ENCODE assay signal across 8 cellular contexts in the genomic region with DNA sequence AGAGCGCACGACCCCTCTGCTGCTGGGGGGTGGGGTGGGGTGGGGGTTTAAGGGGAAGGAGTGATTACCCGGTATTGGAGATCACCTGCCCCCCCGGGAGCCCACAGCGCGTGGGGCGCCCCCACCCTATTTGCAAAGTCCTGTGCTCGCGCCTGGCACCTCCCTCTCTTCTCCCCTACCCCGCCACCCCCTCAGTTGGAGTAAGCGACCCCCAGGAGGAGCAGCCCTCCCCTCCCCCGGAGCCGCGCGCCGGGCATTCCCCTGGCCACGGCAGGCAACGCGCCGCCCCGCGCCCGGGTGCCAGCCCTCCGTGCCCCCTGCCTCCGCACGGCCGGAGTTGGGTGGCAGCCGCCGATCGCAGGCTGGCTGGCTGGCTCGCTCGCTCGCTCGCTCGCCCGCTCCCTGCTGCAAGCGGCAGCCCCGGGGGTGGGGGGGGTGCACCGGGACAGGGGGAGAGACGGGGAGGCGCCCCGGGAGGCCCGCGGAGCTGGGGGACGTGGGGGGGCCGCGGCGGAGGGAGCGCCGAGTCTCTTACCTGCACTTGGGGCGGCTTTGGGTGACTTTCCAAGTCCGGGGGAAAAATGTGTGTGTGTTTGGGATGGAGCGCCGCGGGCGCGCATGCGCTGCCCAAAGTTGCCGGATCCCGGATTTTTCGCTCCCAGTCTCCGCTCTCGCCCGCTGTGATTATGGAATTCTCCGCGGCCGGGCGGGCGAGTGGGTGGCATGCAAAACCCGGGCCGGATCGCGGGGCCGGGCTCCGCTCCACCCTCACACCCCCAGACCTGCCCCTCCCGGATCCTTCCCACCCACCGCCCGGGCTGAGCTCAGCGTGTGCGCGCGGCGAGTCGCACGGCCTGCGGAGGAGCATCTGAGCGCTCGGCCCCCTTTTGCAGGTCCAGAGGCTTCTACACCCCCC. TPM values are rescaled to one million over a fixed set of nuclear protein-coding genes. Genes with fewer than 3 reads are reported as not detected.
A peak's percentile ranks its signal among the peaks of the same experiment; 100 is the strongest.
DNase-seq lines count a peak whose midpoint lies in the region; ATAC-seq and TF ChIP-seq lines count a peak whose summit lies in the region.

A gene with protein sequence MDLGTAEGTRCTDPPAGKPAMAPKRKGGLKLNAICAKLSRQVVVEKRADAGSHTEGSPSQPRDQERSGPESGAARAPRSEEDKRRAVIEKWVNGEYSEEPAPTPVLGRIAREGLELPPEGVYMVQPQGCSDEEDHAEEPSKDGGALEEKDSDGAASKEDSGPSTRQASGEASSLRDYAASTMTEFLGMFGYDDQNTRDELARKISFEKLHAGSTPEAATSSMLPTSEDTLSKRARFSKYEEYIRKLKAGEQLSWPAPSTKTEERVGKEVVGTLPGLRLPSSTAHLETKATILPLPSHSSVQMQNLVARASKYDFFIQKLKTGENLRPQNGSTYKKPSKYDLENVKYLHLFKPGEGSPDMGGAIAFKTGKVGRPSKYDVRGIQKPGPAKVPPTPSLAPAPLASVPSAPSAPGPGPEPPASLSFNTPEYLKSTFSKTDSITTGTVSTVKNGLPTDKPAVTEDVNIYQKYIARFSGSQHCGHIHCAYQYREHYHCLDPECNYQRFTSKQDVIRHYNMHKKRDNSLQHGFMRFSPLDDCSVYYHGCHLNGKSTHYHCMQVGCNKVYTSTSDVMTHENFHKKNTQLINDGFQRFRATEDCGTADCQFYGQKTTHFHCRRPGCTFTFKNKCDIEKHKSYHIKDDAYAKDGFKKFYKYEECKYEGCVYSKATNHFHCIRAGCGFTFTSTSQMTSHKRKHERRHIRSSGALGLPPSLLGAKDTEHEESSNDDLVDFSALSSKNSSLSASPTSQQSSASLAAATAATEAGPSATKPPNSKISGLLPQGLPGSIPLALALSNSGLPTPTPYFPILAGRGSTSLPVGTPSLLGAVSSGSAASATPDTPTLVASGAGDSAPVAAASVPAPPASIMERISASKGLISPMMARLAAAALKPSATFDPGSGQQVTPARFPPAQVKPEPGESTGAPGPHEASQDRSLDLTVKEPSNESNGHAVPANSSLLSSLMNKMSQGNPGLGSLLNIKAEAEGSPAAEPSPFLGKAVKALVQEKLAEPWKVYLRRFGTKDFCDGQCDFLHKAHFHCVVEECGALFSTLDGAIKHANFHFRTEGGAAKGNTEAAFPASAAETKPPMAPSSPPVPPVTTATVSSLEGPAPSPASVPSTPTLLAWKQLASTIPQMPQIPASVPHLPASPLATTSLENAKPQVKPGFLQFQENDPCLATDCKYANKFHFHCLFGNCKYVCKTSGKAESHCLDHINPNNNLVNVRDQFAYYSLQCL (N-terminal part only) (minus strand): TSS at position 618 of the 916 bp plus-strand sequence. CDS start 102,757 bp downstream, outside the sequence.

- H3K27me3 ChIP-seq in adrenal gland: no peaks in the 10 kb centered on the region

- no peaks in the 10 kb centered on the region for H3K36me3 ChIP-seq in adrenal gland (replicated peaks in 1 of 2)

- TF ChIP-seq POLR2A in adrenal gland (IDR thresholded peaks at IDR 0.05): peak; percentile 22 to 86

- ATAC-seq in omental fat pad (ENCODE audit: low FRiP score) (peak; percentile 81), GM19452 (IDR thresholded peaks at IDR 0.05; ENCODE audit: unreplicated experiment) (no peak), GM18907 (IDR thresholded peaks at IDR 0.05; ENCODE audit: unreplicated experiment) (no peak)

- peaks cover 15 to 26% of the 10 kb centered on the region in 2 donors for H3K4me1 ChIP-seq in adrenal gland (replicated peaks in 1 of 2)

- H3K9me3 ChIP-seq in adrenal gland (replicated peaks in 1 of 3): no peaks in the 10 kb centered on the region

- intact Hi-C loops in adrenal gland (cut with DNase I) (loop anchor here (10.0 kb wide), 1 partner anchor 291 kb away; no protein-coding TSS in a partner anchor), cardiac septum (cut with DNase I) (loop anchor here (1.0 to 2.0 kb wide), 2 partner anchors 66 to 117 kb away; no protein-coding TSS in a partner anchor)

- peak within 1 kb of the TSS in 2 of 4 donors; percentile 43 to 69 for H3K4me3 ChIP-seq in adrenal gland

- peak; percentile 12 for DNase-seq in activated CD4-positive, alpha-beta T cell treated with anti-CD3 and anti-CD28 coated beads for 48 hours
- DNase-seq in activated CD4-positive, alpha-beta T cell treated with anti-CD3 and anti-CD28 coated beads for 1 hour: no peak
- DNase-seq in NCI-H2171 (lab: John Stamatoyannopoulos, UW) (peak; percentile 93), adrenal gland (peak; percentile 81 to 89 (median 83)), cardiac septum (ENCODE audit: low spot score) (peak; percentile 85), omental fat pad (ENCODE audit: low spot score) (peak; percentile 42)

- TF ChIP-seq CTCF in adrenal gland (IDR thresholded peaks at IDR 0.05) (peak in 1 of 6 experiments; percentile 35), omental fat pad (IDR thresholded peaks at IDR 0.05) (no peak)

- H3K27ac ChIP-seq in adrenal gland: peak within 1 kb of the TSS in 1 of 5 donors; percentile 41

- 1 to 3% (median 1%) methylated on average over 13 to 88 of the region's 88 CpGs for WGBS in adrenal gland, 4 donors

RNA-seq across cellular contexts. Expression of the gene that starts here (rescaled TPM):
- 10 to 100 TPM in 1 of 8 donors, 1 to 10 TPM in 7; 2.5 to 35.2 (median 7.9) TPM for total RNA-seq in adrenal gland
- polyA plus RNA-seq in adrenal gland: 10 to 100 TPM in 1 of 3 donors, 1 to 10 TPM in 2; 3.1 to 10.2 (median 3.6) TPM
- total RNA-seq in cardiac septum: 82.0 TPM
- 1 to 10 TPM; 2.5 to 7.9 (median 6.0) TPM for total RNA-seq in omental fat pad
